Comparison of ENCODE assay signal across 1 cellular context in the genomic region with DNA sequence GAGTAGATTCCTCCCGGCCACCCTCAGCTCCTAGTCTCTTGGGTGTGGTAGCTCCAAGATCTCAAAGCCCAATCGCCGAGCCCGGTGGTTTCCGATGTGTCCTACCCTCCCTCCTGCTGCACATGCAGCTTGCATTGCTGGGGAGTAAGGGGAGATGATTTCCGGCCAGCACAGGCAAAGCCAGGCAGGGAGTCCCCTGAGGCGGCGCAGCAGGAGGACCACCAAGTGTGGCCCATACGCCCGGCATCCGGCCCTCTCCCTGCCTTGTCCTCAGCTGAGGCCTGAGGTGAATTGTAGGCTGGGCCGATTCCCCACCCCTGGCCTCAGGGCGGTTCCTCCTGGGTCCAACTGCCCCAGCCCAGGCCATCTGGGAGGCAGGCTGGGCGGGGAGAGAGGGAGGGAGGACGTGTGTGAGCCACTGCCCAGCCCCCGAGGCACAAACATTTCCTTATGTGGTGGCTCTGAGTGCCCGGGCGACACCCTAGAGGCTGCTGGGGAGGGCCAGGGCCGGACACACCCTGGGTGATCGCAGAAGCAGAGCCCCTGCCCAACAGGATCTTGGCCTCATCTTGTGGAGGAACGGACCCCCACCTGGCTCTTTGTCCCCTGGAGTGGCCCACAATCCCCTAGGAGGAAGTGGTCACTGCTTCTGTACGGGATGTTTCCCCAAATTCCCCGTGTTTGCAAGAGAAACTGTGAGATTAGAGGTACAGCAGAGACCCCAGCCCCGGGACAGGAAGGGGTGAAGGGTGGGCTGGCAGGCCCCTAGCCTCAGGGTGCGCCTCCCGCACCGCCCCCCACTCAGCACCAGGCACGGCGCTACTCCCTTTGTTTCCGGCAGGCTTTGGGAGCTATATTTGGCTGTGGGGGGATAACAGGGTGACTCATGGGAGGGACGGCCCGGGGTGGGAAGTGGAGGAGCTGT.
TF ChIP-seq lines count a peak whose summit lies in the region.

No MANE protein-coding gene starts in this region.

TF ChIP-seq in HEK293, 187 proteins besides CTCF, POLR2A, EP300 and RAD21 (continued from another document and continues in another):
- TF ChIP-seq OSR2 (tag by site-specific recombination; IDR thresholded peaks at IDR 0.05) (no peak; the same call in 1 of the 2 replicates), ZNF26 (tag by site-specific recombination; IDR thresholded peaks at IDR 0.05) (no peak), ZNF239 (tag by site-specific recombination; IDR thresholded peaks at IDR 0.05) (no peak), PRDM10 (tag by site-specific recombination; IDR thresholded peaks at IDR 0.05) (peak; percentile 89), SP2 (tag by site-specific recombination; IDR thresholded peaks at IDR 0.05) (peak; percentile 81), ZNF112 (tag by site-specific recombination; IDR thresholded peaks at IDR 0.05) (no peak), ZFP37 (tag by site-specific recombination; IDR thresholded peaks at IDR 0.05) (0 out of 2 replicates have a peak, but pooled peaks have one; percentile 67), ZNF175 (tag by site-specific recombination; IDR thresholded peaks at IDR 0.05) (no peak), ZNF600 (tag by site-specific recombination; IDR thresholded peaks at IDR 0.05) (no peak), ZNF548 (tag by site-specific recombination; IDR thresholded peaks at IDR 0.05) (no peak), ZNF658 (tag by site-specific recombination; IDR thresholded peaks at IDR 0.05) (no peak), EGR2 (tag by site-specific recombination; IDR thresholded peaks at IDR 0.05; ENCODE audit: low read depth) (no peak), ZNF138 (tag by site-specific recombination; IDR thresholded peaks at IDR 0.05; ENCODE audit: borderline replicate concordance) (no peak), ZNF146 (tag by site-specific recombination; IDR thresholded peaks at IDR 0.05) (no peak), ZNF768 (tag by site-specific recombination; IDR thresholded peaks at IDR 0.05) (no peak), ZIC2 (tag by site-specific recombination; IDR thresholded peaks at IDR 0.05) (peak; percentile 92), GLIS2 (tag by site-specific recombination; IDR thresholded peaks at IDR 0.05) (peak; percentile 94), ZNF624 (tag by site-specific recombination; IDR thresholded peaks at IDR 0.05) (no peak), ZNF629 (tag by site-specific recombination; IDR thresholded peaks at IDR 0.05) (peak; percentile 65), ZNF132 (tag by site-specific recombination; IDR thresholded peaks at IDR 0.05; ENCODE audit: borderline replicate concordance) (no peak), ZNF350 (tag by site-specific recombination; IDR thresholded peaks at IDR 0.05) (no peak), ZNF560 (tag by site-specific recombination; IDR thresholded peaks at IDR 0.05; ENCODE audit: borderline replicate concordance) (no peak), ZXDB (tag by site-specific recombination; IDR thresholded peaks at IDR 0.05) (peak; percentile 79), ZNF155 (tag by site-specific recombination; IDR thresholded peaks at IDR 0.05) (no peak), ZNF280D (tag by site-specific recombination; IDR thresholded peaks at IDR 0.05) (no peak), ZNF280C (tag by site-specific recombination; IDR thresholded peaks at IDR 0.05) (no peak), ZEB2 (tag by site-specific recombination; IDR thresholded peaks at IDR 0.05) (no peak), ZNF23 (tag by site-specific recombination; IDR thresholded peaks at IDR 0.05; ENCODE audit: borderline replicate concordance) (no peak), ZNF114 (tag by site-specific recombination; IDR thresholded peaks at IDR 0.05) (no peak), ZSCAN23 (tag by site-specific recombination; IDR thresholded peaks at IDR 0.05) (0 out of 2 replicates have a peak, but pooled peaks have one; percentile 52), ZFP3 (tag by site-specific recombination; IDR thresholded peaks at IDR 0.05; ENCODE audit: low read depth) (no peak), ZNF518A (tag by site-specific recombination; conservative IDR thresholded peaks at IDR 0.05; ENCODE audit: low read depth) (no peak), ZNF529 (tag by site-specific recombination; IDR thresholded peaks at IDR 0.05; ENCODE audit: insufficient replicate concordance) (no peak), ZNF571 (tag by site-specific recombination; IDR thresholded peaks at IDR 0.05) (no peak), ZFP41 (tag by site-specific recombination; IDR thresholded peaks at IDR 0.05; ENCODE audit: borderline replicate concordance) (no peak), ZBTB8A (tag by site-specific recombination; IDR thresholded peaks at IDR 0.05) (peak; percentile 86), ZNF830 (tag by site-specific recombination; IDR thresholded peaks at IDR 0.05; ENCODE audit: low read depth) (no peak), ZNF16 (tag by site-specific recombination; IDR thresholded peaks at IDR 0.05; ENCODE audit: low read depth) (0 out of 2 replicates have a peak, but pooled peaks have one; percentile 14)
- TF ChIP-seq, protein P1, sequence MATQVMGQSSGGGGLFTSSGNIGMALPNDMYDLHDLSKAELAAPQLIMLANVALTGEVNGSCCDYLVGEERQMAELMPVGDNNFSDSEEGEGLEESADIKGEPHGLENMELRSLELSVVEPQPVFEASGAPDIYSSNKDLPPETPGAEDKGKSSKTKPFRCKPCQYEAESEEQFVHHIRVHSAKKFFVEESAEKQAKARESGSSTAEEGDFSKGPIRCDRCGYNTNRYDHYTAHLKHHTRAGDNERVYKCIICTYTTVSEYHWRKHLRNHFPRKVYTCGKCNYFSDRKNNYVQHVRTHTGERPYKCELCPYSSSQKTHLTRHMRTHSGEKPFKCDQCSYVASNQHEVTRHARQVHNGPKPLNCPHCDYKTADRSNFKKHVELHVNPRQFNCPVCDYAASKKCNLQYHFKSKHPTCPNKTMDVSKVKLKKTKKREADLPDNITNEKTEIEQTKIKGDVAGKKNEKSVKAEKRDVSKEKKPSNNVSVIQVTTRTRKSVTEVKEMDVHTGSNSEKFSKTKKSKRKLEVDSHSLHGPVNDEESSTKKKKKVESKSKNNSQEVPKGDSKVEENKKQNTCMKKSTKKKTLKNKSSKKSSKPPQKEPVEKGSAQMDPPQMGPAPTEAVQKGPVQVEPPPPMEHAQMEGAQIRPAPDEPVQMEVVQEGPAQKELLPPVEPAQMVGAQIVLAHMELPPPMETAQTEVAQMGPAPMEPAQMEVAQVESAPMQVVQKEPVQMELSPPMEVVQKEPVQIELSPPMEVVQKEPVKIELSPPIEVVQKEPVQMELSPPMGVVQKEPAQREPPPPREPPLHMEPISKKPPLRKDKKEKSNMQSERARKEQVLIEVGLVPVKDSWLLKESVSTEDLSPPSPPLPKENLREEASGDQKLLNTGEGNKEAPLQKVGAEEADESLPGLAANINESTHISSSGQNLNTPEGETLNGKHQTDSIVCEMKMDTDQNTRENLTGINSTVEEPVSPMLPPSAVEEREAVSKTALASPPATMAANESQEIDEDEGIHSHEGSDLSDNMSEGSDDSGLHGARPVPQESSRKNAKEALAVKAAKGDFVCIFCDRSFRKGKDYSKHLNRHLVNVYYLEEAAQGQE (tag by site-specific recombination; IDR thresholded peaks at IDR 0.05), result no peak
